9 cellular contexts compared by ENCODE assay signal in genomic region chr1:161643489-161644208, GRCh38. TPM values are rescaled to one million over a fixed set of nuclear protein-coding genes. Genes with fewer than 3 reads are reported as not detected.
"Had no signal": no experiment of that assay in that cellular context is flagged by ENCODE, and none has a peak within 500 bp of the region (broad histone marks: within the 10 kb centered on the region; RNA-seq: fewer than 3 reads in every experiment).

No MANE protein-coding gene starts in this region.

RNA-seq across cellular contexts. Expression of gene FCGR3B, which starts 12.7 kb away (rescaled TPM):
- total RNA-seq: activated CD4-positive, alpha-beta T cell treated with anti-CD3 and anti-CD28 coated beads for 36 hours; activated CD8-positive, alpha-beta memory T cell treated with anti-CD3 and anti-CD28 coated beads for 36 hours; activated naive CD4-positive, alpha-beta T cell treated with anti-CD3 and anti-CD28 coated beads for 36 hours; activated naive CD8-positive, alpha-beta T cell treated with anti-CD3 and anti-CD28 coated beads, Interleukin-2, amount 10 ng/mL, durations not matched to agents 7 days and 5 days; endodermal cell; lung microvascular endothelial cell; pulmonary artery endothelial cell; T-helper 1 cell treated with Interleukin-12 subunit alpha and Interleukin-12 subunit beta and Interleukin-4 antibody, amounts not matched to agents 30 ng/mL and 1 ng/mL, for 36 hours; WTC11 had no signal

RNA-seq across cellular contexts. Expression of gene FCGR2B, which starts 19.3 kb away (rescaled TPM):
- total RNA-seq: activated CD4-positive, alpha-beta T cell treated with anti-CD3 and anti-CD28 coated beads for 36 hours; activated CD8-positive, alpha-beta memory T cell treated with anti-CD3 and anti-CD28 coated beads for 36 hours; activated naive CD4-positive, alpha-beta T cell treated with anti-CD3 and anti-CD28 coated beads for 36 hours; endodermal cell; lung microvascular endothelial cell; pulmonary artery endothelial cell; T-helper 1 cell treated with Interleukin-12 subunit alpha and Interleukin-12 subunit beta and Interleukin-4 antibody, amounts not matched to agents 30 ng/mL and 1 ng/mL, for 36 hours had no signal
